ENCODE assay signal across 32 cellular contexts in genomic region chr19:425056-425455, GRCh38. TPM values are rescaled to one million over a fixed set of nuclear protein-coding genes. Genes with fewer than 3 reads are reported as not detected.
"Had no signal": no experiment of that assay in that cellular context is flagged by ENCODE, and none has a peak within 500 bp of the region (broad histone marks: within the 10 kb centered on the region; RNA-seq: fewer than 3 reads in every experiment).

No MANE protein-coding gene starts in this region.

- H3K4me1 ChIP-seq: colonic mucosa had no signal

- DNase-seq: activated B cell treated with CpG ODN at 0.5 μM for 24 hours; activated CD4-positive, alpha-beta T cell treated with anti-CD3 and anti-CD28 coated beads for 48 hours; activated CD4-positive, alpha-beta T cell treated with anti-CD3 and anti-CD28 coated beads, Interleukin-2, amount 50 U/mL, for 1 hour; activated CD4-positive, alpha-beta T cell treated with anti-CD3 and anti-CD28 coated beads, Interleukin-2, amount 50 U/mL, for 48 hours; activated CD8-positive, alpha-beta memory T cell treated with anti-CD3 and anti-CD28 coated beads for 24 hours; activated CD8-positive, alpha-beta T cell treated with anti-CD3 and anti-CD28 coated beads for 36 hours; activated effector memory CD4-positive, alpha-beta T cell treated with Interleukin-2 at 50 U/mL for 16 hours; activated gamma-delta T cell treated with Interleukin-2 at 50 U/mL for 16 hours; activated naive CD4-positive, alpha-beta T cell treated with anti-CD3 and anti-CD28 coated beads, Interleukin-2, amount 50 U/mL, for 16 hours; activated naive CD4-positive, alpha-beta T cell treated with Interleukin-2 at 50 U/mL for 16 hours; activated T-cell treated with anti-CD3 and anti-CD28 coated beads, Interleukin-2, amount 50 U/mL, for 4 hours; amniotic stem cell; anterior cingulate cortex; brain microvascular endothelial cell; caudate nucleus; colonic mucosa; effector CD8-positive, alpha-beta T cell; foreskin fibroblast; T-helper 1 cell; T-helper 17 cell; T1000; WERI-Rb-1 had no signal

- H3K36me3 Mint-ChIP-seq: activated naive CD8-positive, alpha-beta T cell had no signal

- H3K27me3 ChIP-seq: brain microvascular endothelial cell, colonic mucosa had no signal

- H3K9me3 ChIP-seq: colonic mucosa had no signal

- H3K4me3 Mint-ChIP-seq: activated B cell treated with CpG ODN at 0.5 μM for 24 hours; activated CD8-positive, alpha-beta T cell treated with anti-CD3 and anti-CD28 coated beads for 36 hours; activated naive CD8-positive, alpha-beta T cell; activated T-cell treated with anti-CD3 and anti-CD28 coated beads, Interleukin-2, amount 50 U/mL, for 4 hours; activated T-helper 17 cell treated with anti-CD3 and anti-CD28 coated beads, Interleukin-2, amount 50 U/mL, for 72 hours; T-helper 17 cell; T-helper 2 cell treated with Interferon-gamma antibody and Interleukin-4, amounts not matched to agents 5 μg/mL and 100 μg/mL, for 36 hours had no signal

- H3K4me3 ChIP-seq: colonic mucosa had no signal

- FAIRE-seq: astrocyte, bronchial epithelial cell, endometrium, endothelial cell of umbilical vein, frontal cortex had no signal

- H3K4me1 Mint-ChIP-seq: activated B cell treated with CpG ODN at 0.5 μM for 24 hours, T-helper 17 cell had no signal

- H3K27ac ChIP-seq: brain microvascular endothelial cell, colonic mucosa, epithelial cell of prostate, WERI-Rb-1 had no signal

- ATAC-seq: activated CD4-positive, CD25-positive, alpha-beta regulatory T cell treated with anti-CD3 and anti-CD28 coated beads, Interleukin-2, amount 50 U/mL, for 24 hours; activated CD8-positive, alpha-beta T cell treated with anti-CD3 and anti-CD28 coated beads for 36 hours; activated T-cell treated with anti-CD3 and anti-CD28 coated beads, Interleukin-2, amount 50 U/mL, for 4 hours; activated T-helper 17 cell treated with anti-CD3 and anti-CD28 coated beads, Interleukin-2, amount 50 U/mL, for 72 hours; T-helper 17 cell had no signal

- H3K27ac Mint-ChIP-seq: activated B cell treated with CpG ODN at 0.5 μM for 24 hours; activated CD8-positive, alpha-beta T cell treated with anti-CD3 and anti-CD28 coated beads for 36 hours; activated naive CD8-positive, alpha-beta T cell; activated T-helper 17 cell treated with anti-CD3 and anti-CD28 coated beads, Interleukin-2, amount 50 U/mL, for 72 hours; T-helper 17 cell; T-helper 2 cell treated with Interferon-gamma antibody and Interleukin-4, amounts not matched to agents 5 μg/mL and 100 μg/mL, for 36 hours had no signal

- H3K9me3 Mint-ChIP-seq: activated B cell treated with CpG ODN at 0.5 μM for 24 hours; activated CD8-positive, alpha-beta T cell treated with anti-CD3 and anti-CD28 coated beads for 36 hours; activated T-cell treated with anti-CD3 and anti-CD28 coated beads, Interleukin-2, amount 50 U/mL, for 4 hours; activated T-helper 17 cell treated with anti-CD3 and anti-CD28 coated beads, Interleukin-2, amount 50 U/mL, for 72 hours had no signal

- H3K36me3 ChIP-seq: brain microvascular endothelial cell, colonic mucosa had no signal

- H3K27me3 Mint-ChIP-seq: activated B cell treated with CpG ODN at 0.5 μM for 24 hours; activated CD8-positive, alpha-beta T cell treated with anti-CD3 and anti-CD28 coated beads for 36 hours; activated naive CD8-positive, alpha-beta T cell; activated T-helper 17 cell treated with anti-CD3 and anti-CD28 coated beads, Interleukin-2, amount 50 U/mL, for 72 hours had no signal

RNA-seq across cellular contexts. Expression of gene C2CD4C, which starts 16.1 kb away (rescaled TPM):
- total RNA-seq: activated B cell treated with CpG ODN at 0.5 μM for 24 hours, T-helper 17 cell had no signal

RNA-seq across cellular contexts. Expression of gene SHC2, which starts 35.8 kb away (rescaled TPM):
- total RNA-seq: activated B cell treated with CpG ODN at 0.5 μM for 24 hours, T-helper 17 cell had no signal
